ENCODE assay signal across 8 cellular contexts in the genomic region with DNA sequence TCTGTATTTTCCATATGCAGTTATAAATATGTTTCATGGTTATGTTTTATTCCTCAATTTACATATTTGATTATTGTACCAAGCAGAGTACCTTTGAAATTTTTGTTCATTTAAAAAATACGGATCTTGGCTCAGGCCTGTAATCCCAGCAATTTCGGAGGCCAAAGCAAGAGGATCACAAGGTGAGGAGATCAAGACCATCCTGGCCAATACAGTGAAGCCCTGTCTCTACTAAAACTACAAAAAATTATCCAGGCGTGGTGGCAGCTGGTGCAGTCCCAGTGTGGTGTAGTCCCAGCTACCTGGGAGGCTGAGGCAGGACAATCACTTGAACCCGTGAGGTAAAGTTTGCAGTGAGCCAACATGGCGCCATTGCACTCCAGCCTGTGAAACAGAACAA.
DNase-seq lines count a peak whose midpoint lies in the region; ATAC-seq, FAIRE-seq and TF ChIP-seq lines count a peak whose summit lies in the region.
"Not testable (repeated sequence)": the region's sequence is repeated elsewhere in the genome, so short reads cannot be mapped to it uniquely, and the experiment has no call there.

No MANE protein-coding gene starts in this region.

- not testable (repeated sequence) for H3K4me3 ChIP-seq in endothelial cell of umbilical vein (replicated peaks in 1 of 3; ENCODE audit: insufficient read depth in 1 of 3, low read depth in 1 of 3, low read length in 3 of 3)

- H3K27me3 Mint-ChIP-seq in activated naive CD8-positive, alpha-beta T cell treated with anti-CD3 and anti-CD28 coated beads, Interleukin-2, amount 50 U/mL, for 24 hours: not testable (repeated sequence)

- FAIRE-seq in endothelial cell of umbilical vein (lab: Jason Lieb, UNC): not testable (repeated sequence)

- H3K79me2 ChIP-seq in endothelial cell of umbilical vein (ENCODE audit: control insufficient read depth, insufficient read depth, low read length): not testable (repeated sequence)

- not testable (repeated sequence) for H3K4me1 Mint-ChIP-seq in activated naive CD8-positive, alpha-beta T cell treated with anti-CD3 and anti-CD28 coated beads, Interleukin-2, amount 50 U/mL, for 24 hours

- H3K9me3 ChIP-seq in endothelial cell of umbilical vein (replicated peaks; ENCODE audit: control insufficient read depth, insufficient read depth, low read length): not testable (repeated sequence)

- peak; percentile 8 for DNase-seq in NCI-H226
- not testable (repeated sequence) for DNase-seq in activated naive CD8-positive, alpha-beta T cell treated with anti-CD3 and anti-CD28 coated beads, Interleukin-2, amount 50 U/mL, for 24 hours; stimulated activated naive CD8-positive, alpha-beta T cell treated with anti-CD3 and anti-CD28 coated beads, Interleukin-15, Interleukin-2, amounts not matched to agents 100 U/mL and 50 U/mL, for 24 hours
- DNase-seq in endothelial cell of umbilical vein (ENCODE audit: low read depth, low spot score): peak; percentile 79
- DNase-seq in cardiac septum (ENCODE audit: low spot score): peak; percentile 22
- DNase-seq in middle frontal gyrus (ENCODE audit: extremely low spot score, low spot score): peak; percentile 5

- not testable (repeated sequence) for H3K9me1 ChIP-seq in endothelial cell of umbilical vein (replicated peaks; ENCODE audit: control insufficient read depth, extremely low read depth, insufficient read depth, low read length)

- POLR2A ChIA-PET in endothelial cell of umbilical vein (lab: Charles Lee): not testable (repeated sequence)

- intact Hi-C loops in endothelial cell of umbilical vein (cut with micrococcal nuclease); cardiac septum (cut with DNase I): not testable (repeated sequence)

- ATAC-seq in GM18868 (IDR thresholded peaks at IDR 0.05; ENCODE audit: unreplicated experiment) (peak; percentile 56), HG02678 (IDR thresholded peaks at IDR 0.05; ENCODE audit: unreplicated experiment) (peak; percentile 48)
- ATAC-seq in activated naive CD8-positive, alpha-beta T cell treated with anti-CD3 and anti-CD28 coated beads, Interleukin-2, amount 50 U/mL, for 24 hours: peak; percentile 45
- ATAC-seq in stimulated activated naive CD8-positive, alpha-beta T cell treated with anti-CD3 and anti-CD28 coated beads, Interleukin-15, Interleukin-2, amounts not matched to agents 100 U/mL and 50 U/mL, for 24 hours: peak; percentile 52

- H3K4me3 Mint-ChIP-seq in activated naive CD8-positive, alpha-beta T cell treated with anti-CD3 and anti-CD28 coated beads, Interleukin-2, amount 50 U/mL, for 24 hours: not testable (repeated sequence)

- dilution Hi-C loops in endothelial cell of umbilical vein (cut with MboI; ENCODE audit: extremely low pct_ligation_motif_present, low sequenced_read_pairs): not testable (repeated sequence)

- peaks cover 18% of the 10 kb centered on the region for H3K9me3 Mint-ChIP-seq in activated naive CD8-positive, alpha-beta T cell treated with anti-CD3 and anti-CD28 coated beads, Interleukin-2, amount 50 U/mL, for 24 hours

- CTCF ChIA-PET in endothelial cell of umbilical vein (lab: Charles Lee): not testable (repeated sequence)

- not testable (repeated sequence) for TF ChIP-seq POLR2A in endothelial cell of umbilical vein (IDR thresholded peaks at IDR 0.05; ENCODE audit: low read depth, low read length)

- H3K36me3 ChIP-seq in endothelial cell of umbilical vein (ENCODE audit: control insufficient read depth in 2 of 2, extremely low read depth in 1 of 2, insufficient read depth in 2 of 2, low read length in 2 of 2): not testable (repeated sequence)

- H3K36me3 Mint-ChIP-seq in activated naive CD8-positive, alpha-beta T cell treated with anti-CD3 and anti-CD28 coated beads, Interleukin-2, amount 50 U/mL, for 24 hours (ENCODE audit: low read depth): not testable (repeated sequence)

- not testable (repeated sequence) for TF ChIP-seq CTCF in endothelial cell of umbilical vein (IDR thresholded peaks at IDR 0.05; ENCODE audit: extremely low read depth in 1 of 2, insufficient read depth in 1 of 2, low read depth in 1 of 2, low read length in 2 of 2)

- not testable (repeated sequence) for H3K4me2 ChIP-seq in endothelial cell of umbilical vein (ENCODE audit: insufficient read depth, low read length)

- H3K27ac Mint-ChIP-seq in activated naive CD8-positive, alpha-beta T cell treated with anti-CD3 and anti-CD28 coated beads, Interleukin-2, amount 50 U/mL, for 24 hours: not testable (repeated sequence)

- H3K27ac ChIP-seq in endothelial cell of umbilical vein (ENCODE audit: insufficient read depth, low read depth, low read length): not testable (repeated sequence)

- H4K20me1 ChIP-seq in endothelial cell of umbilical vein (replicated peaks; ENCODE audit: control insufficient read depth, extremely low read depth, insufficient read depth, low read length): not testable (repeated sequence)

- not testable (repeated sequence) for BruUV-seq in endothelial cell of umbilical vein (replicated peaks; lab: Mats Ljungman, UMichigan)

- not testable (repeated sequence) for H2AFZ ChIP-seq in endothelial cell of umbilical vein (ENCODE audit: low read depth, low read length)

- H3K27me3 ChIP-seq in endothelial cell of umbilical vein (ENCODE audit: control insufficient read depth in 2 of 2, insufficient read depth in 2 of 2, low read length in 2 of 2): not testable (repeated sequence)

- H3K4me1 ChIP-seq in endothelial cell of umbilical vein (ENCODE audit: control insufficient read depth, extremely low read depth, insufficient read depth, low read length): not testable (repeated sequence)

- not testable (repeated sequence) for H3K9ac ChIP-seq in endothelial cell of umbilical vein (replicated peaks; ENCODE audit: extremely low read depth, insufficient read depth, low read length)
